Comparison of ENCODE assay signal across 8 cellular contexts in genomic region chr11:72787262-72788104, GRCh38. TPM values are rescaled to one million over a fixed set of nuclear protein-coding genes. Genes with fewer than 3 reads are reported as not detected.
DNase-seq lines count a peak whose midpoint lies in the region; ATAC-seq lines count a peak whose summit lies in the region.

No MANE protein-coding gene starts in this region.

- POLR2A ChIA-PET in naive thymus-derived CD4-positive, alpha-beta T cell (lab: Charles Lee) = interaction anchor here (0.8 to 1.1 kb wide), 3 partner anchors 26 to 53 kb away, joined by 3 read pairs; no protein-coding TSS in a partner anchor

- peak; percentile 28 for DNase-seq in NCI-H2171 treated with DMSO at 0.1 percent for 48 hours (lab: John Stamatoyannopoulos, UW)
- no peak for DNase-seq in NCI-H2171 (lab: John Stamatoyannopoulos, UW)
- peak; percentile 66 for DNase-seq in Karpas-422
- DNase-seq in activated T-cell treated with anti-CD3 and anti-CD28 coated beads, Interleukin-2, amount 50 U/mL, for 48 hours = peak; percentile 37 to 51
- DNase-seq in naive thymus-derived CD4-positive, alpha-beta T cell = no peak
- no peak for DNase-seq in amygdala (lab: John Stamatoyannopoulos, UW)
- no peak for DNase-seq in mesenteric fat pad (ENCODE audit: low spot score)

- H4K20me1 ChIP-seq in Karpas-422 (ENCODE audit: insufficient read depth, low read depth, low read length) = no peaks in the 10 kb centered on the region

- CTCF ChIA-PET in naive thymus-derived CD4-positive, alpha-beta T cell (lab: Charles Lee) = interaction anchor here (0.6 to 1.2 kb wide), 2 partner anchors 15 to 56 kb away, joined by 3 to 4 read pairs; no protein-coding TSS in a partner anchor

- H3K4me1 Mint-ChIP-seq in naive thymus-derived CD4-positive, alpha-beta T cell = peaks cover 9 to 26% (median 16%) of the 10 kb centered on the region in 7 donors

- H3K79me2 ChIP-seq in Karpas-422 (ENCODE audit: low read length) = no peaks in the 10 kb centered on the region

- no peaks in the 10 kb centered on the region for H3K9me3 Mint-ChIP-seq in naive thymus-derived CD4-positive, alpha-beta T cell

- intact Hi-C loops in naive thymus-derived CD4-positive, alpha-beta T cell (cut with micrococcal nuclease) = no loop called here

- no peak overlapping the region for H3K9ac ChIP-seq in Karpas-422 (ENCODE audit: low read length)

- H3K4me3 Mint-ChIP-seq in naive thymus-derived CD4-positive, alpha-beta T cell = no peak overlapping the region

- H2AFZ ChIP-seq in Karpas-422 (ENCODE audit: low read length) = no peak overlapping the region

- H3K4me3 ChIP-seq in Karpas-422 (ENCODE audit: low read length) = no peak overlapping the region
- no peak overlapping the region for H3K4me3 ChIP-seq in naive thymus-derived CD4-positive, alpha-beta T cell (ENCODE audit: low read length)

- ATAC-seq in naive thymus-derived CD4-positive, alpha-beta T cell = peak; percentile 62
- no peak for ATAC-seq in HG02610 (IDR thresholded peaks at IDR 0.05; ENCODE audit: unreplicated experiment)

- no peaks in the 10 kb centered on the region for H3K27me3 Mint-ChIP-seq in naive thymus-derived CD4-positive, alpha-beta T cell

- no peaks in the 10 kb centered on the region for H3K27me3 ChIP-seq in Karpas-422 (ENCODE audit: low read length)
- H3K27me3 ChIP-seq in naive thymus-derived CD4-positive, alpha-beta T cell (ENCODE audit: control insufficient read depth in 2 of 2, insufficient read depth in 2 of 2, low read length in 2 of 2) = no peaks in the 10 kb centered on the region

- no peaks in the 10 kb centered on the region for H3K36me3 Mint-ChIP-seq in naive thymus-derived CD4-positive, alpha-beta T cell

- H3K9me3 ChIP-seq in Karpas-422 (ENCODE audit: low read length) = no peaks in the 10 kb centered on the region
- H3K9me3 ChIP-seq in naive thymus-derived CD4-positive, alpha-beta T cell (ENCODE audit: control insufficient read depth in 2 of 3, low read length in 3 of 3) = no peaks in the 10 kb centered on the region

- H3K9me2 ChIP-seq in Karpas-422 (replicated peaks; ENCODE audit: insufficient read depth, low read length) = no peaks in the 10 kb centered on the region

- H3K4me1 ChIP-seq in Karpas-422 (ENCODE audit: low read length) = peaks cover 8% of the 10 kb centered on the region
- peaks cover 0 to 3% of the 10 kb centered on the region in 2 donors for H3K4me1 ChIP-seq in naive thymus-derived CD4-positive, alpha-beta T cell (ENCODE audit: control insufficient read depth in 2 of 2, insufficient read depth in 2 of 2, low read length in 2 of 2)

- H3K36me3 ChIP-seq in Karpas-422 (ENCODE audit: insufficient read depth, low read length) = no peaks in the 10 kb centered on the region
- no peaks in the 10 kb centered on the region for H3K36me3 ChIP-seq in naive thymus-derived CD4-positive, alpha-beta T cell (ENCODE audit: control insufficient read depth in 2 of 3, insufficient read depth in 3 of 3, low read length in 3 of 3)

- peak overlapping the region in 2 of 9 donors; percentile 33 to 46 for H3K27ac Mint-ChIP-seq in naive thymus-derived CD4-positive, alpha-beta T cell

- H3K27ac ChIP-seq in Karpas-422 (ENCODE audit: low read length) = no peak overlapping the region
- no peak overlapping the region for H3K27ac ChIP-seq in naive thymus-derived CD4-positive, alpha-beta T cell (ENCODE audit: low read depth, low read length)

- H3K4me2 ChIP-seq in Karpas-422 (ENCODE audit: low read depth, low read length, poor library complexity, severe bottlenecking) = no peak overlapping the region

RNA-seq across cellular contexts. Expression of gene STARD10, which starts 6.4 kb away (rescaled TPM):
- total RNA-seq in Karpas-422 (2014; rRNA removed; shearing (Covaris generic); ENCODE audit: low replicate concordance) = 4.3 and 4.7 TPM in 2 replicates
- 10 to 100 TPM; 10.9 to 26.1 (median 16.4) TPM for total RNA-seq in naive thymus-derived CD4-positive, alpha-beta T cell
- 10 to 100 TPM; 18.4 to 20.0 TPM for polyA plus RNA-seq in naive thymus-derived CD4-positive, alpha-beta T cell
- total RNA-seq in mesenteric fat pad = 9.0 TPM

RNA-seq across cellular contexts. Expression of gene ATG16L2, which starts 26.7 kb away (rescaled TPM):
- 14.8 and 20.2 TPM in 2 replicates for total RNA-seq in Karpas-422 (2014; rRNA removed; shearing (Covaris generic); ENCODE audit: low replicate concordance)
- total RNA-seq in naive thymus-derived CD4-positive, alpha-beta T cell = 100 to 1,000 TPM in 4 of 5 experiments, 10 to 100 TPM in 1; 99.5 to 199 (median 166) TPM
- 10 to 100 TPM; 12.8 to 19.9 TPM for polyA plus RNA-seq in naive thymus-derived CD4-positive, alpha-beta T cell
- total RNA-seq in mesenteric fat pad = 29.5 TPM

RNA-seq across cellular contexts. Expression of gene ARAP1, which starts 35.3 kb away (rescaled TPM):
- 76.1 and 103 TPM in 2 replicates for total RNA-seq in Karpas-422 (2014; rRNA removed; shearing (Covaris generic); ENCODE audit: low replicate concordance)
- total RNA-seq in naive thymus-derived CD4-positive, alpha-beta T cell = 100 to 1,000 TPM; 119 to 317 (median 156) TPM
- 10 to 100 TPM; 30.4 to 55.3 TPM for polyA plus RNA-seq in naive thymus-derived CD4-positive, alpha-beta T cell
- 80.6 TPM for total RNA-seq in mesenteric fat pad

Comparison
In these comparisons a context has a peak if more than half of its experiments do, and no peak if none do; other contexts are left out.
1. DNase-seq: peak in NCI-H2171 treated with DMSO at 0.1 percent for 48 hours (single experiment), Karpas-422 (single experiment) and activated T-cell treated with anti-CD3 and anti-CD28 coated beads, Interleukin-2, amount 50 U/mL, for 48 hours (2 of 2); none in NCI-H2171 (single experiment), naive thymus-derived CD4-positive, alpha-beta T cell (0 of 9), amygdala (0 of 56) and mesenteric fat pad (single experiment).